In the genomic region with DNA sequence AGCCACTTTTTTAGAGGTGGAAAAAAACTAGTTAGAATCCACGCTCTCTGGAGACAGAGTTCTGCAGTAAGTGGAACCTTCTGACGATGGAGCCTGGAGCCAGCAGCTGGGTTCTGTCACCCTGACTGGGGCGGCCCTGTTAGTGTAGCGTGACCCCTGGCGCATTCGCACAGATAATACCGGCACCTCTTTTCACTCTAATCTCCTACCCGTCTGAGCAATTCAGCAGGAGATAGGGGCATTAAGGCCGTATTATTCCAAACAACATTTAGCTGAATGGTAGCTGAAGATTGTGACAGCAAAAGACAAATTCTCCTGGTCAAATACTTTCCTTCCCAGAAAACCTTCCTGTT, we compare ENCODE assay signal across 13 cellular contexts.
A peak's percentile ranks its signal among the peaks of the same experiment; 100 is the strongest.
DNase-seq lines count a peak whose midpoint lies in the region; ATAC-seq and TF ChIP-seq lines count a peak whose summit lies in the region.
"Had no signal": no experiment of that assay in that cellular context is flagged by ENCODE, and none has a peak within 500 bp of the region (broad histone marks: within the 10 kb centered on the region; RNA-seq: fewer than 3 reads in every experiment).

No MANE protein-coding gene starts in this region.

- H2BK120ac ChIP-seq in trophoblast cell (ENCODE audit: insufficient read depth, low read length, poor library complexity): no peak overlapping the region

- DNase-seq in NCI-H146 (lab: John Stamatoyannopoulos, UW) (peak; percentile 37), colonic mucosa (peak; percentile 34), iPS-NIHi7 (ENCODE audit: extremely low spot score) (peak; percentile 21), trophoblast cell (peak; percentile 64 to 66), NCI-H2081 (lab: John Stamatoyannopoulos, UW) (no peak)
- DNase-seq in activated naive CD8-positive, alpha-beta T cell treated with anti-CD3 and anti-CD28 coated beads, Interleukin-2, amount 50 U/mL, for 24 hours: no peak
- DNase-seq: activated naive CD4-positive, alpha-beta T cell treated with Interleukin-2 at 50 U/mL for 16 hours; natural killer cell had no signal

- no peak overlapping the region for H2BK5ac ChIP-seq in trophoblast cell (ENCODE audit: low read depth, low read length, poor library complexity)

- H3K4me3 ChIP-seq in colonic mucosa (no peak overlapping the region), trophoblast cell (ENCODE audit: low read depth, low read length) (no peak overlapping the region)

- H4K91ac ChIP-seq in trophoblast cell (ENCODE audit: low read depth, low read length): no peak overlapping the region

- H3K4me1 Mint-ChIP-seq in activated naive CD8-positive, alpha-beta T cell treated with anti-CD3 and anti-CD28 coated beads, Interleukin-2, amount 50 U/mL, for 24 hours: no peaks in the 10 kb centered on the region
- H3K4me1 Mint-ChIP-seq: natural killer cell; stimulated activated effector memory CD8-positive, alpha-beta T cell treated with anti-CD3 and anti-CD28 coated beads, Interleukin-12 subunit alpha, Interleukin-12 subunit beta, amount 100 ng/mL, for 72 hours had no signal

- H2AFZ ChIP-seq in trophoblast cell (ENCODE audit: insufficient read depth, low read length, poor library complexity): no peak overlapping the region

- no peak for ATAC-seq in activated naive CD8-positive, alpha-beta T cell treated with anti-CD3 and anti-CD28 coated beads, Interleukin-2, amount 50 U/mL, for 24 hours
- no peak for ATAC-seq in GM19351 (IDR thresholded peaks at IDR 0.05; ENCODE audit: unreplicated experiment)
- ATAC-seq in HG03469 (IDR thresholded peaks at IDR 0.05; ENCODE audit: unreplicated experiment): no peak
- ATAC-seq: natural killer cell; sciatic nerve; stimulated activated effector memory CD8-positive, alpha-beta T cell treated with anti-CD3 and anti-CD28 coated beads, Interleukin-12 subunit alpha, Interleukin-12 subunit beta, amount 100 ng/mL, for 72 hours had no signal

- no peak overlapping the region for H2AK5ac ChIP-seq in trophoblast cell (ENCODE audit: low read length)

- H3K9me3 ChIP-seq in colonic mucosa (no peaks in the 10 kb centered on the region), trophoblast cell (ENCODE audit: insufficient read depth, low read depth, low read length) (no peaks in the 10 kb centered on the region)

- H3K79me2 ChIP-seq in trophoblast cell (ENCODE audit: control insufficient read depth, insufficient read depth, low read length, poor library complexity): no peaks in the 10 kb centered on the region

- no peak overlapping the region for H2BK12ac ChIP-seq in trophoblast cell (ENCODE audit: low read length)

- H3K18ac ChIP-seq in trophoblast cell (ENCODE audit: low read length): no peak overlapping the region

- H3K4me1 ChIP-seq in colonic mucosa (no peaks in the 10 kb centered on the region), trophoblast cell (ENCODE audit: control insufficient read depth in 1 of 2, insufficient read depth in 2 of 2, low read length in 2 of 2) (no peaks in the 10 kb centered on the region)

- H3K27ac ChIP-seq in colonic mucosa (no peak overlapping the region), trophoblast cell (ENCODE audit: low read depth, low read length) (no peak overlapping the region)
- H3K27ac ChIP-seq: brain microvascular endothelial cell had no signal

- H3K14ac ChIP-seq in trophoblast cell (ENCODE audit: low read length): no peak overlapping the region

- no peak overlapping the region for H3K23ac ChIP-seq in trophoblast cell (ENCODE audit: low read length)

- no peak overlapping the region for H4K8ac ChIP-seq in trophoblast cell (ENCODE audit: low read depth, low read length)

- H3K27me3 Mint-ChIP-seq in activated naive CD8-positive, alpha-beta T cell treated with anti-CD3 and anti-CD28 coated beads, Interleukin-2, amount 50 U/mL, for 24 hours: no peaks in the 10 kb centered on the region

- H3K79me1 ChIP-seq in trophoblast cell (ENCODE audit: low read length): no peaks in the 10 kb centered on the region

- H3K4me3 Mint-ChIP-seq in activated naive CD8-positive, alpha-beta T cell treated with anti-CD3 and anti-CD28 coated beads, Interleukin-2, amount 50 U/mL, for 24 hours: no peak overlapping the region
- H3K4me3 Mint-ChIP-seq: natural killer cell; stimulated activated effector memory CD8-positive, alpha-beta T cell treated with anti-CD3 and anti-CD28 coated beads, Interleukin-12 subunit alpha, Interleukin-12 subunit beta, amount 100 ng/mL, for 72 hours had no signal

- WGBS in trophoblast cell (ENCODE audit: extremely low coverage, insufficient coverage, insufficient read length): no CpG with 5 or more reads among the region's 9 CpGs

- H3K27me3 ChIP-seq in colonic mucosa: no peaks in the 10 kb centered on the region
- H3K27me3 ChIP-seq in trophoblast cell (ENCODE audit: insufficient read depth, low read length): no peaks in the 10 kb centered on the region
- H3K27me3 ChIP-seq: brain microvascular endothelial cell had no signal

- H4K12ac ChIP-seq in trophoblast cell (ENCODE audit: low read depth, low read length): no peak overlapping the region

- no peaks in the 10 kb centered on the region for H3K36me3 ChIP-seq in colonic mucosa
- no peaks in the 10 kb centered on the region for H3K36me3 ChIP-seq in trophoblast cell (ENCODE audit: control insufficient read depth in 1 of 2, insufficient read depth in 2 of 2, low read length in 2 of 2)
- H3K36me3 ChIP-seq: brain microvascular endothelial cell had no signal

- H3K4ac ChIP-seq in trophoblast cell (ENCODE audit: low read depth, low read length): no peak overlapping the region

- no peak overlapping the region for H3K9ac ChIP-seq in colonic mucosa (ENCODE audit: low read depth in 2 of 2, low read length in 2 of 2)
- H3K9ac ChIP-seq in trophoblast cell (ENCODE audit: low read length): no peak overlapping the region

- no peaks in the 10 kb centered on the region for H3K36me3 Mint-ChIP-seq in activated naive CD8-positive, alpha-beta T cell treated with anti-CD3 and anti-CD28 coated beads, Interleukin-2, amount 50 U/mL, for 24 hours (ENCODE audit: low read depth)
- H3K36me3 Mint-ChIP-seq: natural killer cell; stimulated activated effector memory CD8-positive, alpha-beta T cell treated with anti-CD3 and anti-CD28 coated beads, Interleukin-12 subunit alpha, Interleukin-12 subunit beta, amount 100 ng/mL, for 72 hours had no signal

- no peak for TF ChIP-seq CTCF in colonic mucosa (IDR thresholded peaks at IDR 0.05)

- no peak overlapping the region for H3K4me2 ChIP-seq in trophoblast cell (ENCODE audit: low read length)

- H3K9me3 Mint-ChIP-seq in activated naive CD8-positive, alpha-beta T cell treated with anti-CD3 and anti-CD28 coated beads, Interleukin-2, amount 50 U/mL, for 24 hours: no peaks in the 10 kb centered on the region

- no peak overlapping the region for H3K27ac Mint-ChIP-seq in activated naive CD8-positive, alpha-beta T cell treated with anti-CD3 and anti-CD28 coated beads, Interleukin-2, amount 50 U/mL, for 24 hours
- H3K27ac Mint-ChIP-seq: natural killer cell; stimulated activated effector memory CD8-positive, alpha-beta T cell treated with anti-CD3 and anti-CD28 coated beads, Interleukin-12 subunit alpha, Interleukin-12 subunit beta, amount 100 ng/mL, for 72 hours had no signal

- intact Hi-C loops in colonic mucosa (cut with DNase I): loop anchor here (10.0 kb wide), 1 partner anchor 486 kb away; no protein-coding TSS in a partner anchor

Comparison
In these comparisons a context has a peak if more than half of its experiments do, and no peak if none do; other contexts are left out.
1. DNase-seq: peak in NCI-H146 (single experiment), colonic mucosa (single experiment), iPS-NIHi7 (single experiment) and trophoblast cell (2 of 2); none in activated naive CD8-positive, alpha-beta T cell treated with anti-CD3 and anti-CD28 coated beads, Interleukin-2, amount 50 U/mL, for 24 hours (single experiment) and NCI-H2081 (0 of 2).